ENCODE assay signal across 1 cellular context in the genomic region with DNA sequence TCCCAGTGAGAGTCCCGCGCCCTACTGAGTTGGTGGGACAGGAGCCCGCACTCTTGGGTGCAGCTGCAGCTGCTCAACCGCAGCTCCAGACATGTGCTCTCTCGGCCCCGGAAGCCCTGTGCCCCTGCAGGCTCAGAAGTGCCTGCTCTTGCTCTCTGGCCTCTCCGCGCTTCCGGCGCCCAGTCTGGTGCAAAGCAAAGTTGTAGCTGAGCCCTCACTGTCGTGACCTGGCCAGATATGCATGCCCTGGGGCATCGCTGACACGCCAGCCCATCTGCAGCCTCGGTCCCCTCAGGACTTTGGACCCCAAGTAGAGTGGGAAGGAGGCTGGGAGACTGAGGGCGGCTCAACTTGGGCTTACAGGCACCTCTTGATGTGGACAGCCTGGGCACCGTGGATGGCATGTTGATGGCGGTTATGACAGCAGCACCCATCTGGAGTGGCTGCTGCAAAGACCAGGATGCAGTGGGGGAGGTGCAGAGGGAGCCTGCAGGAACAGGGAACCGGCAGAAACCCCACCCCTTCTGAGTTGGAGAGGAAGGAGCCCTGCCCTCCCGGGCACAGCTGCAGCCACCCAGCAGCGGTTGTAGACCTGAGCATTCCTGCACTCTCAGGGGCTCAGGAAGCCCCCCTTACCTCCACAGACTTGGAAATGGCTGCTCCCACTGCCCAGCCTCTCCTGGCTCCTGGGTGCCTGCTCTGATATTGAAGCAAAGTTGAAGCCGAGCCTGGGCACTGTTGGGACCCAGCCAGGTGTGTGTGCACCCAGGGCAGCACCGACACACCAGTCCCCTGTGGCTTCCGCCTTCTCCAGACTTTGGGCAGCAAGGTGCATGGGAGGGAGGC.
TF ChIP-seq lines count a peak whose summit lies in the region.

No MANE protein-coding gene starts in this region.

TF ChIP-seq in H1, 55 proteins besides CTCF, POLR2A, EP300 and RAD21:
- TF ChIP-seq MAFK (IDR thresholded peaks at IDR 0.05; ENCODE audit: low read depth, low read length), result no peak
- no peak for TF ChIP-seq TEAD4 (IDR thresholded peaks at IDR 0.05; ENCODE audit: low read depth, low read length)
